28 cellular contexts compared by ENCODE assay signal in genomic region chr3:335250-335649, GRCh38.
"Had no signal": no experiment of that assay in that cellular context is flagged by ENCODE, and none has a peak within 500 bp of the region (broad histone marks: within the 10 kb centered on the region; RNA-seq: fewer than 3 reads in every experiment).

No MANE protein-coding gene starts in this region.

- ATAC-seq: activated CD8-positive, alpha-beta T cell treated with anti-CD3 and anti-CD28 coated beads for 36 hours; activated naive CD4-positive, alpha-beta T cell treated with anti-CD3 and anti-CD28 coated beads, Interleukin-2, amount 50 U/mL, for 72 hours; body of pancreas; Right ventricle myocardium inferior had no signal

- H3K4me2 ChIP-seq: PC-9 had no signal

- H3K27me3 Mint-ChIP-seq: activated CD4-positive, alpha-beta T cell treated with anti-CD3 and anti-CD28 coated beads, Interleukin-2, amount 10 ng/mL, durations not matched to agents 24 days and 14 days; activated CD8-positive, alpha-beta T cell treated with anti-CD3 and anti-CD28 coated beads for 36 hours had no signal

- H2AFZ ChIP-seq: PC-9 had no signal

- H3K9me3 Mint-ChIP-seq: activated CD4-positive, alpha-beta T cell treated with anti-CD3 and anti-CD28 coated beads, Interleukin-2, amount 10 ng/mL, durations not matched to agents 24 days and 14 days; activated CD8-positive, alpha-beta T cell treated with anti-CD3 and anti-CD28 coated beads for 36 hours; activated naive CD4-positive, alpha-beta T cell treated with anti-CD3 and anti-CD28 coated beads, Interleukin-2, amount 50 U/mL, for 72 hours; activated T-helper 2 cell treated with anti-CD3 and anti-CD28 coated beads, Interferon-gamma antibody, Interleukin-2, Interleukin-4, amounts not matched to agents 10 μg/mL and 5 μg/mL and 100 μg/mL, durations not matched to agents 14 hours and 24 hours and 36 hours; T-helper 2 cell treated with Interferon-gamma antibody and Interleukin-4, amounts not matched to agents 5 μg/mL and 100 μg/mL, for 36 hours had no signal

- H3K9me3 ChIP-seq: adrenal gland, body of pancreas, breast epithelium had no signal

- H3K27ac Mint-ChIP-seq: activated CD4-positive, alpha-beta T cell treated with anti-CD3 and anti-CD28 coated beads, Interleukin-2, amount 10 ng/mL, durations not matched to agents 24 days and 14 days; activated CD8-positive, alpha-beta T cell treated with anti-CD3 and anti-CD28 coated beads for 36 hours; activated naive CD4-positive, alpha-beta T cell treated with anti-CD3 and anti-CD28 coated beads for 36 hours; activated naive CD4-positive, alpha-beta T cell treated with anti-CD3 and anti-CD28 coated beads, Interleukin-2, amount 50 U/mL, for 72 hours; activated T-helper 2 cell treated with anti-CD3 and anti-CD28 coated beads, Interferon-gamma antibody, Interleukin-2, Interleukin-4, amounts not matched to agents 10 μg/mL and 5 μg/mL and 100 μg/mL, durations not matched to agents 14 hours and 24 hours and 36 hours; T-helper 2 cell treated with Interferon-gamma antibody and Interleukin-4, amounts not matched to agents 5 μg/mL and 100 μg/mL, for 36 hours had no signal

- DNase-seq: activated CD4-positive, alpha-beta T cell treated with anti-CD3 and anti-CD28 coated beads, Interleukin-2, amount 10 ng/mL, durations not matched to agents 24 days and 14 days; activated CD4-positive, alpha-beta T cell treated with anti-CD3 and anti-CD28 coated beads, Interleukin-2, amount 50 U/mL, for 4 hours; activated CD8-positive, alpha-beta T cell treated with anti-CD3 and anti-CD28 coated beads for 36 hours; activated gamma-delta T cell; activated naive CD4-positive, alpha-beta T cell treated with anti-CD3 and anti-CD28 coated beads for 36 hours; activated T-cell treated with anti-CD3 and anti-CD28 coated beads, Interleukin-2, amount 50 U/mL, for 1 hour; adrenal gland; body of pancreas; cerebellar nuclear complex; cortex of kidney; Karpas-422; KBM-7; NCI-H1048; NCI-H1105 treated with DMSO at 0.1 percent for 48 hours; NCI-H1436; NCI-H187; NCI-H2029 treated with DMSO at 0.1 percent for 48 hours; NCI-H345; NCI-H524 treated with DMSO at 0.1 percent for 48 hours; NCI-H774; PC-9; SIG-M5 had no signal

- H3K36me3 Mint-ChIP-seq: activated naive CD4-positive, alpha-beta T cell treated with anti-CD3 and anti-CD28 coated beads, Interleukin-2, amount 50 U/mL, for 72 hours had no signal

- H3K4me1 ChIP-seq: adrenal gland, body of pancreas, breast epithelium had no signal

- H3K27me3 ChIP-seq: adrenal gland, body of pancreas, breast epithelium had no signal

- H3K27ac ChIP-seq: adrenal gland, body of pancreas, breast epithelium, PC-9, RWPE1 had no signal

- H3K36me3 ChIP-seq: adrenal gland, breast epithelium had no signal

- H3K4me1 Mint-ChIP-seq: activated CD4-positive, alpha-beta T cell treated with anti-CD3 and anti-CD28 coated beads, Interleukin-2, amount 10 ng/mL, durations not matched to agents 24 days and 14 days had no signal

- H3K4me3 Mint-ChIP-seq: activated CD4-positive, alpha-beta T cell treated with anti-CD3 and anti-CD28 coated beads, Interleukin-2, amount 10 ng/mL, durations not matched to agents 24 days and 14 days; activated CD8-positive, alpha-beta T cell treated with anti-CD3 and anti-CD28 coated beads for 36 hours; activated naive CD4-positive, alpha-beta T cell treated with anti-CD3 and anti-CD28 coated beads for 36 hours; T-helper 2 cell treated with Interferon-gamma antibody and Interleukin-4, amounts not matched to agents 5 μg/mL and 100 μg/mL, for 36 hours had no signal

- H3K4me3 ChIP-seq: adrenal gland, body of pancreas, breast epithelium, PC-9 had no signal
